Comparison of ENCODE assay signal across 27 cellular contexts in the genomic region with DNA sequence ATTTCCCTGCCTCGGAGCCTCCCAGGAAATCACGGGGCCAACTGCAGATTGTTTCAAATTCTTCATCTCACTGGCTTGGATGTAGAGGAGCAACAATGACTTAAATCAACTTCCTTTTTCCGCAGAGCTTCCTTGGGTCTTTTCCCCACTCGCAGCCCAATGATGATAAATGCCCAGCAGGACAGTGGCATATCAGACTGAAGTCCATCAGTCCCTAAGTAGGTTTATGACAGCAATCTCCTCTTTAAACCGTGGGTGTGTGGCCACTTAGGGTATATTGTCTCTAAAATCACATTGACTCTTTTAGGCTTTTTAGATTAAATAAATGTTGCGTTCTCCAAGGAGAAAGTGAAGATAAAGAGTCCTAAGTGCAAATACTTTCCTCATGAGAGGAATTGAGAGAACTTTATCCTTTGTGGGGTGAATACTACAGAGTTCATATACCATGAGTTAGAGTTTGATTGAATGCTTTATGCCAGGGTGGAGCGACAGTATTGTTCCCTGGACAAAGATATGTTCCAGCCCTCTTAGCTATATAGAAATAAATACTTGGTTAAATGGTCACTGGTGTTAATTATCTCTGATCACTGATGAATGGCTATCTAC.
"Had no signal": no experiment of that assay in that cellular context is flagged by ENCODE, and none has a peak within 500 bp of the region (broad histone marks: within the 10 kb centered on the region; RNA-seq: fewer than 3 reads in every experiment).

No MANE protein-coding gene starts in this region.

- H3K4me1 ChIP-seq: esophagus muscularis mucosa, gastroesophageal sphincter, neural progenitor cell, psoas muscle, tibial artery, vagina had no signal

- H3K27ac Mint-ChIP-seq: neural progenitor cell; stimulated activated memory B cell treated with anti-CD40 and anti-IgM and Interleukin-4, amounts not matched to agents 10 μg/mL and 1 μg/mL and 100 μg/mL, for 72 hours had no signal

- H3K4me3 Mint-ChIP-seq: naive thymus-derived CD8-positive, alpha-beta T cell; neural progenitor cell; stimulated activated memory B cell treated with anti-CD40 and anti-IgM and Interleukin-4, amounts not matched to agents 10 μg/mL and 1 μg/mL and 100 μg/mL, for 72 hours; stimulated activated naive CD8-positive, alpha-beta T cell treated with anti-CD3 and anti-CD28 coated beads, Interleukin-15, Interleukin-2, amounts not matched to agents 100 ng/mL and 50 ng/mL, for 24 hours had no signal

- DNase-seq: cerebellar nuclear complex; cortex of kidney; dorsolateral prefrontal cortex; effector CD8-positive, alpha-beta T cell; glutamatergic neuron; kidney; left cardiac atrium; left ventricle myocardium superior; mesendoderm; naive thymus-derived CD8-positive, alpha-beta T cell; occipital lobe; psoas muscle; retina; right lobe of liver; spleen; stimulated activated CD4-positive, alpha-beta T cell treated with anti-CD3 and anti-CD28 coated beads, Interleukin-15, amount 100 ng/mL, for 24 hours; stimulated activated CD4-positive, alpha-beta T cell treated with anti-CD3 and anti-CD28 coated beads, Interleukin-1b, Interleukin-23, amount 100 ng/mL, for 48 hours; stimulated activated CD4-positive, alpha-beta T cell treated with anti-CD3 and anti-CD28 coated beads, Interleukin-4, amount 100 ng/mL, for 24 hours; tibial artery; upper lobe of right lung had no signal

- H3K27ac ChIP-seq: dorsolateral prefrontal cortex, epithelial cell of prostate, esophagus muscularis mucosa, gastroesophageal sphincter, neural progenitor cell, psoas muscle, right lobe of liver, spleen, tibial artery, upper lobe of right lung, vagina had no signal

- ATAC-seq: gastroesophageal sphincter; left cardiac atrium; left ventricle myocardium superior; naive thymus-derived CD8-positive, alpha-beta T cell; psoas muscle; right lobe of liver; stimulated activated memory B cell treated with anti-CD40 and anti-IgM and Interleukin-4, amounts not matched to agents 10 μg/mL and 1 μg/mL and 100 μg/mL, for 72 hours; upper lobe of right lung had no signal

- H3K4me1 Mint-ChIP-seq: stimulated activated memory B cell treated with anti-CD40 and anti-IgM and Interleukin-4, amounts not matched to agents 10 μg/mL and 1 μg/mL and 100 μg/mL, for 72 hours had no signal

- H3K36me3 ChIP-seq: esophagus muscularis mucosa, gastroesophageal sphincter, neural progenitor cell, tibial artery, upper lobe of right lung, vagina had no signal

- H3K27me3 ChIP-seq: esophagus muscularis mucosa, gastroesophageal sphincter, neural progenitor cell, right lobe of liver, spleen, tibial artery, upper lobe of right lung, vagina had no signal

- H3K9me3 ChIP-seq: esophagus muscularis mucosa, gastroesophageal sphincter, psoas muscle, right lobe of liver, spleen, tibial artery, upper lobe of right lung, vagina had no signal

- H3K9me3 Mint-ChIP-seq: naive thymus-derived CD8-positive, alpha-beta T cell; neural progenitor cell; stimulated activated memory B cell treated with anti-CD40 and anti-IgM and Interleukin-4, amounts not matched to agents 10 μg/mL and 1 μg/mL and 100 μg/mL, for 72 hours; stimulated activated naive CD8-positive, alpha-beta T cell treated with anti-CD3 and anti-CD28 coated beads, Interleukin-15, Interleukin-2, amounts not matched to agents 100 ng/mL and 50 ng/mL, for 24 hours had no signal

- H3K4me2 ChIP-seq: neural progenitor cell had no signal

- H3K27me3 Mint-ChIP-seq: naive thymus-derived CD8-positive, alpha-beta T cell; stimulated activated naive CD8-positive, alpha-beta T cell treated with anti-CD3 and anti-CD28 coated beads, Interleukin-15, Interleukin-2, amounts not matched to agents 100 ng/mL and 50 ng/mL, for 24 hours had no signal

- H3K9ac ChIP-seq: neural progenitor cell had no signal

- H2AFZ ChIP-seq: neural progenitor cell had no signal

- H3K4me3 ChIP-seq: dorsolateral prefrontal cortex, esophagus muscularis mucosa, gastroesophageal sphincter, neural progenitor cell, psoas muscle, right lobe of liver, spleen, tibial artery, upper lobe of right lung, vagina had no signal
